21 cellular contexts compared by ENCODE assay signal in genomic region chr2:16296331-16297250, GRCh38.
"Had no signal": no experiment of that assay in that cellular context is flagged by ENCODE, and none has a peak within 500 bp of the region (broad histone marks: within the 10 kb centered on the region; RNA-seq: fewer than 3 reads in every experiment).

No MANE protein-coding gene starts in this region.

- H3K9me3 ChIP-seq: SJSA1 had no signal

- H3K4me3 ChIP-seq: SJSA1, SK-N-MC had no signal

- DNase-seq: KBM-7, MV-4-11, NCI-H1048, NCI-H1105, NCI-H1436 treated with DMSO at 0.1 percent for 48 hours, NCI-H1694, NCI-H187 treated with DMSO at 0.1 percent for 48 hours, NCI-H2081, NCI-H2107, NCI-H2171 treated with DMSO at 0.1 percent for 48 hours, NCI-H226, NCI-H446, NCI-H510A, NCI-H524 treated with DMSO at 0.1 percent for 48 hours, NCI-H69, NCI-H774, Right ventricle myocardium superior, RPMI8226, SIG-M5 had no signal

- H3K27ac ChIP-seq: SJSA1, SK-N-MC had no signal

- H3K36me3 ChIP-seq: SJSA1 had no signal

- H3K27me3 ChIP-seq: SJSA1 had no signal

- H3K4me1 ChIP-seq: SJSA1 had no signal
